In the genomic region with DNA sequence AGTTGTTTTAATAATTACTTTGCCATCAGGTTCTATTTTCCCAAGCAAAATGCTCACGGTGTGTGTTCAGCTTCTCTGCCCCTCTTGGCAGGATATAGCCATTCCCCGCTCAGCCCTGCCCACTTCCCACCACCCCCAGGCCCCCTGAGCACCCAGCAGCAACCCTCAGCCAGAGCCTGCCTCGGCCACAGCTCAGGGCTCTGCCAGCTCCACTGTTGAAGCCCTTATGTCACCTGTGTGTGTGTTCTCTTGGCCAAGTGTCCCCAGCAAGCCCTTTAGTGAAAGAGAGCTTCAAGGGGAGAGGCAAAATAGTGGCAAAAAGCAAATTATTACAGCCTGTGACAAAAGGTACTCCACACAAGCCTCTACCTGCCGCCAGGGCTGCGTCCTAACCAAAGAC, we compare ENCODE assay signal across 23 cellular contexts.
"Had no signal": no experiment of that assay in that cellular context is flagged by ENCODE, and none has a peak within 500 bp of the region (broad histone marks: within the 10 kb centered on the region; RNA-seq: fewer than 3 reads in every experiment).

No MANE protein-coding gene starts in this region.

- H3K27me3 ChIP-seq: neutrophil, right lobe of liver, tibial nerve had no signal

- H3K4me1 ChIP-seq: psoas muscle, right lobe of liver had no signal

- H3K27ac ChIP-seq: dorsolateral prefrontal cortex, neutrophil, psoas muscle, right lobe of liver, tibial nerve had no signal

- H3K27me3 Mint-ChIP-seq: stimulated activated memory B cell treated with anti-CD40 and anti-IgM and Interleukin-4, amounts not matched to agents 10 μg/mL and 1 μg/mL and 100 μg/mL, for 72 hours had no signal

- H3K4me3 ChIP-seq: dorsolateral prefrontal cortex, lung, psoas muscle, right lobe of liver, tibial nerve had no signal

- H3K9me3 Mint-ChIP-seq: stimulated activated naive CD8-positive, alpha-beta T cell treated with anti-CD3 and anti-CD28 coated beads, Interleukin-15, Interleukin-2, amounts not matched to agents 100 ng/mL and 50 ng/mL, for 24 hours had no signal

- DNase-seq: cortex of kidney; dorsolateral prefrontal cortex; effector CD8-positive, alpha-beta T cell; foreskin melanocyte; head of caudate nucleus; hippocampal formation; left colon; left ventricle myocardium superior; mesenchymal stem cell; midbrain; naive thymus-derived CD4-positive, alpha-beta T cell; nephron progenitor cell; psoas muscle; retina; right lobe of liver; stimulated activated CD4-positive, alpha-beta T cell treated with anti-CD3 and anti-CD28 coated beads, Interleukin-15, amount 100 ng/mL, for 24 hours; stimulated activated CD4-positive, alpha-beta T cell treated with anti-CD3 and anti-CD28 coated beads, Interleukin-1b, Interleukin-23, amount 100 ng/mL, for 48 hours; stimulated activated CD4-positive, alpha-beta T cell treated with anti-CD3 and anti-CD28 coated beads, Interleukin-4, amount 100 ng/mL, for 24 hours had no signal

- ATAC-seq: left colon; left ventricle myocardium superior; psoas muscle; right lobe of liver; stimulated activated memory B cell treated with anti-CD40 and anti-IgM and Interleukin-4, amounts not matched to agents 10 μg/mL and 1 μg/mL and 100 μg/mL, for 72 hours had no signal

- H3K4me3 Mint-ChIP-seq: naive thymus-derived CD4-positive, alpha-beta T cell; nephron progenitor cell; stimulated activated memory B cell treated with anti-CD40 and anti-IgM and Interleukin-4, amounts not matched to agents 10 μg/mL and 1 μg/mL and 100 μg/mL, for 72 hours; stimulated activated naive CD8-positive, alpha-beta T cell treated with anti-CD3 and anti-CD28 coated beads, Interleukin-15, Interleukin-2, amounts not matched to agents 100 ng/mL and 50 ng/mL, for 24 hours had no signal

- H3K9me3 ChIP-seq: neutrophil, psoas muscle, right lobe of liver, tibial nerve had no signal

- H3K36me3 Mint-ChIP-seq: naive thymus-derived CD4-positive, alpha-beta T cell; stimulated activated memory B cell treated with anti-CD40 and anti-IgM and Interleukin-4, amounts not matched to agents 10 μg/mL and 1 μg/mL and 100 μg/mL, for 72 hours had no signal

- H3K36me3 ChIP-seq: neutrophil, right lobe of liver, tibial nerve had no signal

- H3K27ac Mint-ChIP-seq: naive thymus-derived CD4-positive, alpha-beta T cell; nephron progenitor cell; stimulated activated naive CD8-positive, alpha-beta T cell treated with anti-CD3 and anti-CD28 coated beads, Interleukin-15, Interleukin-2, amounts not matched to agents 100 ng/mL and 50 ng/mL, for 24 hours had no signal
